In the genomic region with DNA sequence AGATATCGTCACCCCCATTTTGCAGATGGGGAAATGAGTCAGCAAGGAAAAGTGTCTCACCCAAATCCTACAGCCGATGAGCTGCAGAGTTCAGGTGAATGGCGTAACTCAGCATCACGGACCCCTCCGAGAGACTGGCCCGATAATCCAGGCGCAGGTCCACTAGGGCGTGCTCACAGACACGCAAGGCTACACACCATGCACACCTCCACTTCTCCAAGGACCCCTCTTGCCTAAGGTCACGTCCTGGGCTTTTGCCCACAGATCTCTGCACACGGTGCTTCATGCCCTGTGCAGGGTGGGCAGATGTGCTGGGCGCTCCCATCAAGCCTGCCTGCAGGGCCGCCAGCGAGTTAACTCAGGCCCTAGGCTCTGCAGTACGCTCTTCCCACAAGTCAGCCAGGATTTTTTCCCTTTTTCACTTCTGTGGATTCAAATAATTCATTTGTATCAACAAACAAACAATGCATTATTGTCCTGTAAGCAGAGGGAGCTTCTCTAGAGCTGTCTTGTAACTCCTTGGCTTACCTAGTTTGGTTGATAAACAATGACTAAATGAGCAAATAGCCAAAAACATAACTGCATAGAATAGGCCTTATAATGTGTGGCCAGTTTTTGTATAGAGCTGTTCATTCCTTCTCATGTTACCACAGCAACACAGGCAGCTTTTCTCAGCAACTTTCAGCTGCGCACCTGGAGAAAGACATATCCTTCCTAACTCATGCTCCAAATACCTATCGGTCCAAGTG, we compare ENCODE assay signal across 16 cellular contexts.
"Had no signal": no experiment of that assay in that cellular context is flagged by ENCODE, and none has a peak within 500 bp of the region (broad histone marks: within the 10 kb centered on the region; RNA-seq: fewer than 3 reads in every experiment).

No MANE protein-coding gene starts in this region.

- H3K27me3 Mint-ChIP-seq: activated CD4-positive, alpha-beta T cell treated with anti-CD3 and anti-CD28 coated beads for 36 hours; stimulated activated naive CD8-positive, alpha-beta T cell treated with anti-CD3 and anti-CD28 coated beads, Interleukin-15, Interleukin-2, amounts not matched to agents 100 ng/mL and 50 ng/mL, for 24 hours had no signal

- H3K9me3 ChIP-seq: adrenal gland, body of pancreas, esophagus squamous epithelium, mucosa of descending colon, ovary, thoracic aorta had no signal

- H3K36me3 ChIP-seq: adrenal gland, ovary had no signal

- H3K9me3 Mint-ChIP-seq: activated T-helper 1 cell treated with anti-CD3 and anti-CD28 coated beads, Interleukin-12 subunit alpha, Interleukin-12 subunit beta, Interleukin-2, Interleukin-4 antibody, amounts not matched to agents 30 ng/mL and 10 ng/mL and 1 ng/mL, durations not matched to agents 14 hours and 24 hours and 36 hours; stimulated activated naive CD8-positive, alpha-beta T cell treated with anti-CD3 and anti-CD28 coated beads, Interleukin-15, Interleukin-2, amounts not matched to agents 100 ng/mL and 50 ng/mL, for 24 hours had no signal

- FAIRE-seq: endometrium had no signal

- H3K27me3 ChIP-seq: adrenal gland, body of pancreas, esophagus squamous epithelium, foreskin keratinocyte, ovary had no signal

- H3K4me3 ChIP-seq: adrenal gland, body of pancreas, esophagus squamous epithelium, mucosa of descending colon, ovary, thoracic aorta had no signal

- H3K27ac ChIP-seq: adrenal gland, body of pancreas, esophagus squamous epithelium, foreskin keratinocyte, ovary, thoracic aorta, VCaP had no signal

- H3K27ac Mint-ChIP-seq: activated CD4-positive, alpha-beta T cell treated with anti-CD3 and anti-CD28 coated beads for 36 hours; stimulated activated naive CD8-positive, alpha-beta T cell treated with anti-CD3 and anti-CD28 coated beads, Interleukin-15, Interleukin-2, amounts not matched to agents 100 ng/mL and 50 ng/mL, for 24 hours had no signal

- DNase-seq: activated CD4-positive, alpha-beta T cell treated with anti-CD3 and anti-CD28 coated beads for 36 hours; activated naive CD4-positive, alpha-beta T cell treated with Interleukin-2 at 50 U/mL for 16 hours; adrenal gland; body of pancreas; esophagus squamous epithelium; foreskin keratinocyte; mammary epithelial cell; mucosa of descending colon; nephron progenitor cell; ovary; stimulated activated CD4-positive, alpha-beta T cell treated with anti-CD3 and anti-CD28 coated beads, Interleukin-2, amount 100 ng/mL, for 48 hours had no signal

- ATAC-seq: activated CD4-positive, alpha-beta T cell treated with anti-CD3 and anti-CD28 coated beads for 36 hours; body of pancreas; foreskin keratinocyte; mucosa of descending colon had no signal

- H3K4me1 ChIP-seq: adrenal gland, body of pancreas had no signal

- H3K4me3 Mint-ChIP-seq: activated CD4-positive, alpha-beta T cell treated with anti-CD3 and anti-CD28 coated beads for 36 hours; activated T-helper 1 cell treated with anti-CD3 and anti-CD28 coated beads, Interleukin-12 subunit alpha, Interleukin-12 subunit beta, Interleukin-2, Interleukin-4 antibody, amounts not matched to agents 30 ng/mL and 10 ng/mL and 1 ng/mL, durations not matched to agents 14 hours and 24 hours and 36 hours; nephron progenitor cell; stimulated activated naive CD8-positive, alpha-beta T cell treated with anti-CD3 and anti-CD28 coated beads, Interleukin-15, Interleukin-2, amounts not matched to agents 100 ng/mL and 50 ng/mL, for 24 hours had no signal
